In genomic region chr7:153320005-153320404, GRCh38 we compare ENCODE assay signal across 25 cellular contexts.
"Had no signal": no experiment of that assay in that cellular context is flagged by ENCODE, and none has a peak within 500 bp of the region (broad histone marks: within the 10 kb centered on the region; RNA-seq: fewer than 3 reads in every experiment).

No MANE protein-coding gene starts in this region.

- H3K27me3 ChIP-seq: MG63, SJCRH30 had no signal

- H3K9me3 ChIP-seq: MG63, SJCRH30 had no signal

- H3K27ac ChIP-seq: PC-9, RWPE1, SJCRH30, SK-N-MC had no signal

- H3K4me3 ChIP-seq: K562, MG63, PC-9, SJCRH30, SK-N-MC had no signal

- DNase-seq: Kasumi-1, KG1, NCI-H1048, NCI-H1092 treated with DMSO at 0.1 percent for 48 hours, NCI-H1105 treated with DMSO at 0.1 percent for 48 hours, NCI-H1417, NCI-H1436 treated with DMSO at 0.1 percent for 48 hours, NCI-H1694 treated with DMSO at 0.1 percent for 48 hours, NCI-H187 treated with DMSO at 0.1 percent for 48 hours, NCI-H2029, NCI-H2171 treated with DMSO at 0.1 percent for 48 hours, NCI-H2227 treated with DMSO at 0.1 percent for 48 hours, NCI-H446, NCI-H510A treated with DMSO at 0.1 percent for 48 hours, NCI-H524 treated with DMSO at 0.1 percent for 48 hours, NCI-H526 treated with DMSO at 0.1 percent for 48 hours, NCI-H82, PC-9, SHP77, SIG-M5, SJCRH30 had no signal

- H3K4me1 ChIP-seq: SJCRH30 had no signal

- H3K36me3 ChIP-seq: MG63, SJCRH30 had no signal
